In the genomic region with DNA sequence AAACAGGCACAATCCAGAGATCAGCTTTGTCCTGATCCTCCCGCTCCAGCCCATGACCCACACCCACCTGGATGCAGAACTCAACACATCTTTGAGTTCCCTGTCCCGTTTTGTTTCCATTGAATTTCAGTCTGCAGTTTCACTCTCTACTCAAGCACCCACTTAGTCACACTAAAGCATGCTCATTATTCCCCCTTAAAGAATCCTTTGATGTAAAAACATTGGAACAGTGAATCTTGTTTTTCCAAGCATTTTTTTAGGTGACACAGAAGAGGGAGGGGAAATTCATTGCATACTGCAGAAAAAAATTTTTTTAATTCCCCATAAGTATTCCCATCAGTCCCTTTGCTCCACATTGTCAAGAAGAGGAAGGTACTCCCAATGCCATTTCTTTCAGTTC, we compare ENCODE assay signal across 24 cellular contexts.
"Had no signal": no experiment of that assay in that cellular context is flagged by ENCODE, and none has a peak within 500 bp of the region (broad histone marks: within the 10 kb centered on the region; RNA-seq: fewer than 3 reads in every experiment).

No MANE protein-coding gene starts in this region.

- H3K36me3 Mint-ChIP-seq: activated naive CD4-positive, alpha-beta T cell treated with anti-CD3 and anti-CD28 coated beads, Interleukin-2, amount 50 U/mL, for 24 hours; neural progenitor cell; stimulated activated effector memory CD8-positive, alpha-beta T cell treated with anti-CD3 and anti-CD28 coated beads, Interleukin-12 subunit alpha, Interleukin-12 subunit beta, amount 100 ng/mL, for 72 hours had no signal

- DNase-seq: activated CD4-positive, alpha-beta T cell treated with anti-CD3 and anti-CD28 coated beads for 1 hour; activated CD8-positive, alpha-beta memory T cell treated with anti-CD3 and anti-CD28 coated beads for 24 hours; activated CD8-positive, alpha-beta memory T cell treated with anti-CD3 and anti-CD28 coated beads, Interleukin-2, amount 50 U/mL, for 48 hours; activated effector memory CD4-positive, alpha-beta T cell treated with Interleukin-2 at 50 U/mL for 16 hours; activated T-cell treated with anti-CD3 and anti-CD28 coated beads, Interleukin-2, amount 50 U/mL, for 48 hours; dermis blood vessel endothelial cell; effector memory CD4-positive, alpha-beta T cell; esophagus squamous epithelium; hippocampal formation; islet precursor cell; stimulated activated CD4-positive, alpha-beta T cell treated with anti-CD3 and anti-CD28 coated beads, Interleukin-4, amount 100 ng/mL, for 24 hours; stomach; testis; upper lobe of left lung; WERI-Rb-1 had no signal

- H3K9me3 ChIP-seq: ascending aorta, esophagus squamous epithelium, stomach, testis, upper lobe of left lung had no signal

- H3K79me2 ChIP-seq: parathyroid adenoma had no signal

- H3K4me2 ChIP-seq: neural progenitor cell had no signal

- H3K27ac ChIP-seq: cardiac muscle cell, esophagus squamous epithelium, neural progenitor cell, parathyroid adenoma, stomach, testis, upper lobe of left lung, WERI-Rb-1 had no signal

- H3K4me3 Mint-ChIP-seq: activated naive CD4-positive, alpha-beta T cell treated with anti-CD3 and anti-CD28 coated beads, Interleukin-2, amount 50 U/mL, for 24 hours; neural progenitor cell; stimulated activated effector memory CD8-positive, alpha-beta T cell treated with anti-CD3 and anti-CD28 coated beads, Interleukin-12 subunit alpha, Interleukin-12 subunit beta, amount 100 ng/mL, for 72 hours; T-helper 1 cell treated with Interleukin-12 subunit alpha and Interleukin-12 subunit beta and Interleukin-4 antibody, amounts not matched to agents 30 μg/mL and 1 μg/mL, for 36 hours had no signal

- H3K4me3 ChIP-seq: cardiac muscle cell, esophagus squamous epithelium, lung, neural progenitor cell, stomach, testis, upper lobe of left lung had no signal

- H3K27me3 ChIP-seq: ascending aorta, cardiac muscle cell, esophagus squamous epithelium, neural progenitor cell, stomach, testis, upper lobe of left lung had no signal

- ATAC-seq: sciatic nerve; stimulated activated effector memory CD8-positive, alpha-beta T cell treated with anti-CD3 and anti-CD28 coated beads, Interleukin-12 subunit alpha, Interleukin-12 subunit beta, amount 100 ng/mL, for 72 hours had no signal

- H2AFZ ChIP-seq: neural progenitor cell, parathyroid adenoma had no signal

- H3K36me3 ChIP-seq: ascending aorta, cardiac muscle cell, esophagus squamous epithelium, neural progenitor cell, stomach, upper lobe of left lung, WERI-Rb-1 had no signal

- H3K9ac ChIP-seq: neural progenitor cell, parathyroid adenoma had no signal

- H3K4me1 Mint-ChIP-seq: activated naive CD4-positive, alpha-beta T cell treated with anti-CD3 and anti-CD28 coated beads, Interleukin-2, amount 50 U/mL, for 24 hours; neural progenitor cell; stimulated activated effector memory CD8-positive, alpha-beta T cell treated with anti-CD3 and anti-CD28 coated beads, Interleukin-12 subunit alpha, Interleukin-12 subunit beta, amount 100 ng/mL, for 72 hours had no signal

- H3K27ac Mint-ChIP-seq: activated naive CD4-positive, alpha-beta T cell treated with anti-CD3 and anti-CD28 coated beads, Interleukin-2, amount 50 U/mL, for 24 hours; neural progenitor cell; stimulated activated effector memory CD8-positive, alpha-beta T cell treated with anti-CD3 and anti-CD28 coated beads, Interleukin-12 subunit alpha, Interleukin-12 subunit beta, amount 100 ng/mL, for 72 hours; T-helper 1 cell treated with Interleukin-12 subunit alpha and Interleukin-12 subunit beta and Interleukin-4 antibody, amounts not matched to agents 30 μg/mL and 1 μg/mL, for 36 hours had no signal

- H3K9me3 Mint-ChIP-seq: neural progenitor cell; T-helper 1 cell treated with Interleukin-12 subunit alpha and Interleukin-12 subunit beta and Interleukin-4 antibody, amounts not matched to agents 30 μg/mL and 1 μg/mL, for 36 hours had no signal

- H3K4me1 ChIP-seq: esophagus squamous epithelium, parathyroid adenoma, testis, upper lobe of left lung had no signal
